Comparison of ENCODE assay signal across 23 cellular contexts in genomic region chr5:74272831-74273545, GRCh38.
DNase-seq lines count a peak whose midpoint lies in the region; ATAC-seq, FAIRE-seq and TF ChIP-seq lines count a peak whose summit lies in the region.
"Had no signal": no experiment of that assay in that cellular context is flagged by ENCODE, and none has a peak within 500 bp of the region (broad histone marks: within the 10 kb centered on the region; RNA-seq: fewer than 3 reads in every experiment).

No MANE protein-coding gene starts in this region.

- DNase-seq in Caki2 (ENCODE audit: low read depth) (peak; percentile 21), SJCRH30 (peak; percentile 53 to 65), pancreas (no peak), RWPE1 (ENCODE audit: low spot score) (no peak), cardiac septum (ENCODE audit: low spot score) (no peak), DMS153 treated with DMSO at 0.1 percent for 48 hours (lab: John Stamatoyannopoulos, UW; ENCODE audit: unreplicated experiment) (no peak)
- DNase-seq: activated naive CD8-positive, alpha-beta T cell treated with anti-CD3 and anti-CD28 coated beads for 36 hours; brain microvascular endothelial cell; C1 segment of cervical spinal cord; cortex of kidney; left cardiac atrium; midbrain; NCI-H1417; NCI-H2107; NCI-H510A treated with DMSO at 0.1 percent for 48 hours; RPMI8226; stimulated activated CD4-positive, alpha-beta T cell treated with anti-CD3 and anti-CD28 coated beads, Interleukin-12 subunit alpha, Interleukin-12 subunit beta, amount 100 ng/mL, for 4 hours; T-helper 9 cell; upper lobe of right lung had no signal

- POLR2A ChIA-PET in RWPE1 (lab: Yijun Ruan, JAX; ENCODE audit: low non-redundant PET) = no interaction called here

- 22 to 28% methylated on average over 8 of the region's 8 CpGs for WGBS in pancreas, 2 donors

- in situ Hi-C loops in Caki2 (cut with HindIII; ENCODE audit: low pct_unique_long_range_greater_than_20kb, low sequenced_read_pairs) = no loop called here

- H3K4me1 ChIP-seq in SJCRH30 (peaks cover 47% of the 10 kb centered on the region), pancreas (peaks cover 8 to 15% (median 9%) of the 10 kb centered on the region in 3 donors)

- no peak for TF ChIP-seq CTCF in pancreas (IDR thresholded peaks at IDR 0.05)
- TF ChIP-seq CTCF in RWPE1 (conservative IDR thresholded peaks at IDR 0.05; ENCODE audit: low read depth) = no peak

- peak; percentile 93 for FAIRE-seq in endometrium (lab: Jason Lieb, UNC)
- FAIRE-seq in pancreas (lab: Jason Lieb, UNC) = no peak
- FAIRE-seq: D721Med had no signal

- ATAC-seq in pancreas = peak; percentile 47 to 81 (median 59)
- ATAC-seq in GM18867 (IDR thresholded peaks at IDR 0.05; ENCODE audit: unreplicated experiment) = no peak
- ATAC-seq: activated T-helper 17 cell treated with anti-CD3 and anti-CD28 coated beads, Interleukin-2, amount 50 U/mL, for 72 hours; left cardiac atrium; upper lobe of right lung had no signal

- H3K27me3 ChIP-seq in SJCRH30 = no peaks in the 10 kb centered on the region
- no peaks in the 10 kb centered on the region for H3K27me3 ChIP-seq in pancreas
- H3K27me3 ChIP-seq: brain microvascular endothelial cell, upper lobe of right lung had no signal

- H3K4me3 ChIP-seq in SJCRH30 (no peak overlapping the region), pancreas (no peak overlapping the region)
- H3K4me3 ChIP-seq: upper lobe of right lung had no signal

- H3K9me3 ChIP-seq in SJCRH30 (replicated peaks) = no peaks in the 10 kb centered on the region
- no peaks in the 10 kb centered on the region for H3K9me3 ChIP-seq in pancreas
- H3K9me3 ChIP-seq: upper lobe of right lung had no signal

- H3K36me3 ChIP-seq in SJCRH30 (no peaks in the 10 kb centered on the region), pancreas (no peaks in the 10 kb centered on the region)
- H3K36me3 ChIP-seq: brain microvascular endothelial cell, upper lobe of right lung had no signal

- CTCF ChIA-PET in RWPE1 (lab: Yijun Ruan, JAX) = interaction anchor here (0.6 kb wide), 1 partner anchor 781 kb away, joined by 3 read pairs; no protein-coding TSS in a partner anchor

- H3K27ac ChIP-seq in SJCRH30 (peak overlapping the region; percentile 80), pancreas (no peak overlapping the region), RWPE1 (no peak overlapping the region)
- H3K27ac ChIP-seq: brain microvascular endothelial cell, upper lobe of right lung had no signal

- intact Hi-C loops in pancreas (cut with DNase I) = no loop called here
- intact Hi-C loops in cardiac septum (cut with DNase I) = no loop called here

Comparison
In these comparisons a context has a peak if more than half of its experiments do, and no peak if none do; other contexts are left out.
1. DNase-seq: peak in Caki2 (single experiment) and SJCRH30 (2 of 2); none in pancreas (0 of 6), RWPE1 (single experiment), cardiac septum (single experiment) and DMS153 treated with DMSO at 0.1 percent for 48 hours (single experiment).